Comparison of ENCODE assay signal across 16 cellular contexts in genomic region chr14:50774542-50775267, GRCh38. TPM values are rescaled to one million over a fixed set of nuclear protein-coding genes. Genes with fewer than 3 reads are reported as not detected.
DNase-seq lines count a peak whose midpoint lies in the region; ATAC-seq, FAIRE-seq and TF ChIP-seq lines count a peak whose summit lies in the region.
"Had no signal": no experiment of that assay in that cellular context is flagged by ENCODE, and none has a peak within 500 bp of the region (broad histone marks: within the 10 kb centered on the region; RNA-seq: fewer than 3 reads in every experiment).

No MANE protein-coding gene starts in this region.

- H3K4me3 Mint-ChIP-seq in CD14-positive monocyte, result no peak overlapping the region
- H3K4me3 Mint-ChIP-seq: brain had no signal

- H3K9me3 Mint-ChIP-seq in CD14-positive monocyte, result no peaks in the 10 kb centered on the region
- H3K9me3 Mint-ChIP-seq: brain had no signal

- peak overlapping the region; percentile 65 for H2AFZ ChIP-seq in fibroblast of lung (ENCODE audit: low read length)

- H3K27me3 ChIP-seq in SJSA1 (replicated peaks) (no peaks in the 10 kb centered on the region), fibroblast of lung (ENCODE audit: control insufficient read depth, insufficient read depth, low read length) (no peaks in the 10 kb centered on the region), psoas muscle (ENCODE audit: insufficient read depth in 3 of 3, low read length in 2 of 3) (no peaks in the 10 kb centered on the region)

- H3K36me3 Mint-ChIP-seq in CD14-positive monocyte, result peaks cover 72 to 77% of the 10 kb centered on the region in 2 donors

- ATAC-seq in psoas muscle (no peak), HG03469 (IDR thresholded peaks at IDR 0.05; ENCODE audit: unreplicated experiment) (no peak)
- ATAC-seq: Panc1 had no signal

- H3K27ac ChIP-seq in SJSA1, result peak overlapping the region; percentile 93
- peak overlapping the region; percentile 75 for H3K27ac ChIP-seq in fibroblast of lung (ENCODE audit: insufficient read depth, low read length)
- peak overlapping the region; percentile 48 for H3K27ac ChIP-seq in psoas muscle

- no peaks in the 10 kb centered on the region for H3K27me3 Mint-ChIP-seq in CD14-positive monocyte (ENCODE audit: low read depth in 3 of 3)
- H3K27me3 Mint-ChIP-seq: brain had no signal

- intact Hi-C loops in psoas muscle (cut with DNase I) (loop anchor here (5.0 kb wide), 4 partner anchors 88 to 232 kb away; no protein-coding TSS in a partner anchor), CD14-positive monocyte (cut with micrococcal nuclease) (loop anchor here in 1 of 2 donors (10.0 kb wide), 1 partner anchor 240 kb away; the partner anchor contains the start of gene MAP4K5)

- H3K79me2 ChIP-seq in fibroblast of lung (ENCODE audit: control insufficient read depth, insufficient read depth, low read length), result no peaks in the 10 kb centered on the region

- H3K4me1 Mint-ChIP-seq in CD14-positive monocyte, result peaks cover 12% of the 10 kb centered on the region

- TF ChIP-seq CTCF in AG10803 (conservative IDR thresholded peaks at IDR 0.05; ENCODE audit: low read length), result no peak
- TF ChIP-seq CTCF in fibroblast of lung (conservative IDR thresholded peaks at IDR 0.05 in 1 of 2, IDR thresholded peaks at IDR 0.05 in 1 of 2; ENCODE audit: low read depth in 1 of 2, low read length in 2 of 2), result no peak
- TF ChIP-seq CTCF in psoas muscle (IDR thresholded peaks at IDR 0.05), result no peak
- TF ChIP-seq CTCF in CD14-positive monocyte (IDR thresholded peaks at IDR 0.05), result no peak

- H3K27ac Mint-ChIP-seq in CD14-positive monocyte, result peak overlapping the region in 1 of 7 donors; percentile 15

- no peak for FAIRE-seq in GM12891 (lab: Jason Lieb, UNC)
- FAIRE-seq: G401.6 had no signal

- H3K9me3 ChIP-seq in SJSA1 (replicated peaks) (no peaks in the 10 kb centered on the region), fibroblast of lung (ENCODE audit: control insufficient read depth, insufficient read depth, low read depth, low read length) (no peaks in the 10 kb centered on the region), psoas muscle (no peaks in the 10 kb centered on the region)

- H3K9ac ChIP-seq in fibroblast of lung (ENCODE audit: insufficient read depth, low read length), result no peak overlapping the region

- H3K4me1 ChIP-seq in SJSA1 (replicated peaks) (peaks cover 29% of the 10 kb centered on the region), fibroblast of lung (ENCODE audit: control insufficient read depth, extremely low read depth, insufficient read depth, low read length) (peaks cover 21% of the 10 kb centered on the region), psoas muscle (peaks cover 43% of the 10 kb centered on the region)

- WGBS in psoas muscle, 3 donors, result 73 to 90% (median 82%) methylated on average over 8 of the region's 8 CpGs

- H3K36me3 ChIP-seq in SJSA1 (peaks cover 15% of the 10 kb centered on the region; the same call in 1 of the 2 replicates), fibroblast of lung (ENCODE audit: control insufficient read depth, insufficient read depth, low read length) (peaks cover 4% of the 10 kb centered on the region), psoas muscle (ENCODE audit: insufficient read depth in 1 of 2, low read depth in 1 of 2) (peaks cover 12 to 74% of the 10 kb centered on the region in 2 donors)

- no peaks in the 10 kb centered on the region for H4K20me1 ChIP-seq in fibroblast of lung (ENCODE audit: control insufficient read depth, extremely low read depth, insufficient read depth, low read length)

- peak; percentile 48 for DNase-seq in AG10803 (ENCODE audit: low read depth)
- DNase-seq in SJSA1 (ENCODE audit: low read depth in 1 of 2, low spot score in 2 of 2), result no peak
- peak; percentile 16 to 27 for DNase-seq in fibroblast of lung (ENCODE audit: low read depth in 2 of 2)
- no peak for DNase-seq in psoas muscle
- no peak for DNase-seq in activated CD4-positive, alpha-beta T cell treated with anti-CD3 and anti-CD28 coated beads, Interleukin-2, amount 50 U/mL, for 48 hours
- no peak for DNase-seq in CD14-positive monocyte (ENCODE audit: low spot score)
- no peak for DNase-seq in GM12891 (ENCODE audit: insufficient read length, low spot score)
- DNase-seq: activated CD8-positive, alpha-beta memory T cell treated with anti-CD3 and anti-CD28 coated beads, Interleukin-2, amount 50 U/mL, for 4 hours; AML-193; erythroblast; NCI-H345; stimulated activated CD4-positive, alpha-beta T cell treated with anti-CD3 and anti-CD28 coated beads, Interleukin-4, amount 100 ng/mL, for 4 hours had no signal

- H3K4me2 ChIP-seq in fibroblast of lung (ENCODE audit: extremely low read depth, insufficient read depth, low read length), result peak overlapping the region; percentile 73

- TF ChIP-seq POLR2A in GM12891 (IDR thresholded peaks at IDR 0.05; ENCODE audit: low read depth, low read length), result no peak

- H3K4me3 ChIP-seq in AG10803 (ENCODE audit: low read length), result peak overlapping the region; percentile 25
- no peak overlapping the region for H3K4me3 ChIP-seq in SJSA1
- peak overlapping the region in 1 of 4 experiments; percentile 21 for H3K4me3 ChIP-seq in fibroblast of lung (replicated peaks in 1 of 4; ENCODE audit: control extremely low read depth in 1 of 4, insufficient read depth in 1 of 4, low read depth in 3 of 4, low read length in 4 of 4)
- no peak overlapping the region for H3K4me3 ChIP-seq in psoas muscle

TF ChIP-seq in GM12891, 5 proteins besides CTCF, POLR2A, EP300 and RAD21:
- no peak for TF ChIP-seq POLR2AphosphoS5 (IDR thresholded peaks at IDR 0.05; ENCODE audit: low read depth, low read length)
- no peak for TF ChIP-seq PAX5 (IDR thresholded peaks at IDR 0.05; ENCODE audit: insufficient read depth, low read length, severe bottlenecking)
- TF ChIP-seq POU2F2 (IDR thresholded peaks at IDR 0.05; ENCODE audit: low read depth, low read length), result no peak
- TF ChIP-seq TAF1 (IDR thresholded peaks at IDR 0.05; ENCODE audit: low read depth, low read length), result no peak
- no peak for TF ChIP-seq SPI1 (IDR thresholded peaks at IDR 0.05; ENCODE audit: low read depth, low read length)

RNA-seq across cellular contexts. Expression of gene NIN, which starts 56.3 kb away (rescaled TPM):
- total RNA-seq in SJSA1 (2014; rRNA removed; shearing (Covaris generic)), result 33.8 and 34.7 TPM in 2 replicates
- 30.0 and 37.5 TPM in 2 replicates for total RNA-seq in fibroblast of lung
- polyA plus RNA-seq in fibroblast of lung, result 22.8 and 28.5 TPM in 2 replicates
- polyA plus RNA-seq in fibroblast of lung (2012), result 26.3 and 27.5 TPM in 2 replicates
- 37.0 and 50.9 TPM in 2 replicates for polyA minus RNA-seq in fibroblast of lung (ENCODE audit: low replicate concordance)
- 10 to 100 TPM; 24.3 to 47.7 (median 39.5) TPM for total RNA-seq in psoas muscle
- 10 to 100 TPM in 2 of 3 donors, 1 to 10 TPM in 1; 7.3 to 17.3 (median 11.5) TPM for polyA plus RNA-seq in psoas muscle
- polyA plus RNA-seq in CD14-positive monocyte, result 10 to 100 TPM; 15.3 to 26.5 TPM
- polyA plus RNA-seq in GM12891 (2012; ENCODE audit: low read depth, missing spikeins), result 41.6 TPM

Comparison
In these comparisons a context has a peak if more than half of its experiments do, and no peak if none do; other contexts are left out.
1. DNase-seq: peak in AG10803 (single experiment) and fibroblast of lung (2 of 2); none in SJSA1 (0 of 2), psoas muscle (0 of 2), activated CD4-positive, alpha-beta T cell treated with anti-CD3 and anti-CD28 coated beads, Interleukin-2, amount 50 U/mL, for 48 hours (0 of 2), CD14-positive monocyte (single experiment) and GM12891 (single experiment).
2. Peak in every context shown above with its lines, with median percentiles within 50 percentile points of each other: H3K27ac ChIP-seq.